ENCODE assay signal across 8 cellular contexts in the genomic region with DNA sequence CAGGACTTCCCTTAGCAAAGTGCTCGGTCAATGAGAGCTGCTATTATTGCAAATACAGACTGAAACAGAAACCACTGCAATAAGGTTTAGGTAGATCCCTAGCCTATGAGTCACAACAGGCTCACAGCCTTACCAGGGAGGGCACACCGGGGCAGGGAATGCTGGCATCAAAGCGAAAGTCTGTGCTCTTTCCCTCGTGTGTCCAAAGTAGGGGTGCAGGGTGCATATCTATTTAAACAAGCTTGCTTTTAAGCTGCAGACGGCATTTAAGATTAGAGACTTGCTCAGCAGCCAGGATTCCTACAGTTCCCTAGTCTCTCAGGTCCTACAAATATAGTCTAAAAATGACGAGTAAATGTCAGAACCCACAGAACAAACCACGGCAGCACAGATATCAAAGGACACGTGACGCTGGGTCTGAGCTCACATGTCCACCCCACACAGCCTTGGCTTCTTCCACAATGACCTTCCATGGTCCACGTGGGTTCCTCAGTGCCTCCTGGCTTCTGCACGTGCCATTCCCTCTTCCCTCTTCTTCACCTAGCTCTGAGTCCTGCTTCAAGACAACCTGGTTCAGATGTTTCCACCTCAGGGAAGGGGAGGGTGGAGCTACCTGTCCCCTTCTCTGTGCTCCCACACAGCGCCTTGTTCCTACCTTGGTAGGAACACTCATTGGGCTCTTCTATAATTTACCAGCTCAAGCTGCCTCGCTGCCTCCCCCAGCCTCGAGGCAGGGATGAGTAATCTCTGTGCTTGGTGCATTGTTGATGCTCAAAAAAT.
DNase-seq lines count a peak whose midpoint lies in the region; ATAC-seq lines count a peak whose summit lies in the region.

No MANE protein-coding gene starts in this region.

- peak; percentile 60 for DNase-seq in AG08395 (ENCODE audit: low spot score)
- peak; percentile 32 for DNase-seq in GM19238 (ENCODE audit: insufficient read length, low spot score)
- DNase-seq in activated CD4-positive, alpha-beta T cell treated with anti-CD3 and anti-CD28 coated beads, Interleukin-2, amount 10 ng/mL, durations not matched to agents 7 days and 5 days, result peak; percentile 23
- peak in 41 of 42 donors; percentile 27 to 90 (median 62) for DNase-seq in head of caudate nucleus
- peak; percentile 35 to 49 for DNase-seq in stimulated activated CD4-positive, alpha-beta T cell treated with anti-CD3 and anti-CD28 coated beads, Interleukin-2, amount 100 ng/mL, for 24 hours
- no peak for DNase-seq in NOMO-1 (lab: John Stamatoyannopoulos, UW; ENCODE audit: unreplicated experiment in 2 of 2)
- DNase-seq in DMS53 treated with DMSO at 0.1 percent for 48 hours (lab: John Stamatoyannopoulos, UW; ENCODE audit: unreplicated experiment), result no peak

- no peaks in the 10 kb centered on the region for H3K36me3 Mint-ChIP-seq in activated CD4-positive, alpha-beta T cell treated with anti-CD3 and anti-CD28 coated beads, Interleukin-2, amount 10 ng/mL, durations not matched to agents 7 days and 5 days (ENCODE audit: low read depth)

- POLR2A ChIA-PET in activated CD4-positive, alpha-beta T cell treated with anti-CD3 and anti-CD28 coated beads, Interleukin-2, amount 10 ng/mL, durations not matched to agents 7 days and 5 days (lab: Charles Lee), result no interaction called here

- peak; percentile 91 for ATAC-seq in HG03342 (IDR thresholded peaks at IDR 0.05; ENCODE audit: unreplicated experiment)

- peaks cover 15% of the 10 kb centered on the region for H3K4me1 Mint-ChIP-seq in activated CD4-positive, alpha-beta T cell treated with anti-CD3 and anti-CD28 coated beads, Interleukin-2, amount 10 ng/mL, durations not matched to agents 7 days and 5 days

- intact Hi-C loops in head of caudate nucleus (cut with DNase I), result no loop called here

- H3K9me3 Mint-ChIP-seq in activated CD4-positive, alpha-beta T cell treated with anti-CD3 and anti-CD28 coated beads, Interleukin-2, amount 10 ng/mL, durations not matched to agents 7 days and 5 days, result no peaks in the 10 kb centered on the region

- peak overlapping the region; percentile 32 for H3K27ac Mint-ChIP-seq in activated CD4-positive, alpha-beta T cell treated with anti-CD3 and anti-CD28 coated beads, Interleukin-2, amount 10 ng/mL, durations not matched to agents 7 days and 5 days

- CTCF ChIA-PET in activated CD4-positive, alpha-beta T cell treated with anti-CD3 and anti-CD28 coated beads, Interleukin-2, amount 10 ng/mL, durations not matched to agents 7 days and 5 days (lab: Charles Lee), result interaction anchor here (0.6 to 1.8 kb wide), 7 partner anchors 8 to 113 kb away, joined by 3 to 9 read pairs (median 3); no protein-coding TSS in a partner anchor

- H3K4me3 Mint-ChIP-seq in activated CD4-positive, alpha-beta T cell treated with anti-CD3 and anti-CD28 coated beads, Interleukin-2, amount 10 ng/mL, durations not matched to agents 7 days and 5 days, result peak overlapping the region; percentile 33

- H3K27me3 Mint-ChIP-seq in activated CD4-positive, alpha-beta T cell treated with anti-CD3 and anti-CD28 coated beads, Interleukin-2, amount 10 ng/mL, durations not matched to agents 7 days and 5 days, result no peaks in the 10 kb centered on the region

Comparison
In these comparisons a context has a peak if more than half of its experiments do, and no peak if none do; other contexts are left out.
1. DNase-seq: peak in AG08395 (single experiment), GM19238 (single experiment), activated CD4-positive, alpha-beta T cell treated with anti-CD3 and anti-CD28 coated beads, Interleukin-2, amount 10 ng/mL, durations not matched to agents 7 days and 5 days (single experiment), head of caudate nucleus (41 of 42) and stimulated activated CD4-positive, alpha-beta T cell treated with anti-CD3 and anti-CD28 coated beads, Interleukin-2, amount 100 ng/mL, for 24 hours (2 of 2); none in NOMO-1 (0 of 2) and DMS53 treated with DMSO at 0.1 percent for 48 hours (single experiment).